Comparison of ENCODE assay signal across 10 cellular contexts in the genomic region with DNA sequence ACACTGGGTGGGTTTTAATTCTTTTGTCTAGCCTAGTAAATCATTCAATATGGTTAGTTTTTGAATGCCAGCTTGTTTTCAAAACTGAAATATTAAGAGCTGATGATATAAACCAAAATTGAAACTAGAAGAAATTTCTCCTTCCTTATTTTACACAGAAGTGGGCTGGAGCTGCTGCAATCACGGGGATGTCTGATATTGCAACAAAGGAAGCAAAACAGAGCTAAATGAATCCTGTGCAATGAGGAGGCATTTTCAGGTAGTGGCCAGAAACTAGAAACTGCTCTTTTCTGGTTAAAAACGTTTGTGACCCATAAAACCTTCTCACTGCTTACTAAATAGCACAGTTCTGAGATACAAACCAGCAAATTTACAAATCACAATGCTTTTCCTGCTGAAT. TPM values are rescaled to one million over a fixed set of nuclear protein-coding genes. Genes with fewer than 3 reads are reported as not detected.
DNase-seq lines count a peak whose midpoint lies in the region; ATAC-seq and TF ChIP-seq lines count a peak whose summit lies in the region.
"Had no signal": no experiment of that assay in that cellular context is flagged by ENCODE, and none has a peak within 500 bp of the region (broad histone marks: within the 10 kb centered on the region; RNA-seq: fewer than 3 reads in every experiment).

No MANE protein-coding gene starts in this region.

- peaks cover 0 to 16% (median 3%) of the 10 kb centered on the region in 5 donors for H3K27me3 Mint-ChIP-seq in naive thymus-derived CD4-positive, alpha-beta T cell

- H3K9me2 ChIP-seq in MM.1S (replicated peaks; ENCODE audit: insufficient read depth, low read length), result no peaks in the 10 kb centered on the region

- CTCF ChIA-PET in naive thymus-derived CD4-positive, alpha-beta T cell (lab: Charles Lee), result no interaction called here

- H4K20me1 ChIP-seq in MM.1S (ENCODE audit: insufficient read depth, low read length), result no peaks in the 10 kb centered on the region

- intact Hi-C loops in naive thymus-derived CD4-positive, alpha-beta T cell (cut with micrococcal nuclease), result no loop called here
- intact Hi-C loops in sigmoid colon (cut with DNase I), result no loop called here

- peaks cover 0 to 7% (median 3%) of the 10 kb centered on the region in 11 donors for H3K9me3 Mint-ChIP-seq in naive thymus-derived CD4-positive, alpha-beta T cell

- no peak overlapping the region for H3K9ac ChIP-seq in MM.1S (ENCODE audit: low read length)

- no peak for TF ChIP-seq POLR2A in sigmoid colon (IDR thresholded peaks at IDR 0.05)

- no peaks in the 10 kb centered on the region for H3K9me3 ChIP-seq in MM.1S (replicated peaks; ENCODE audit: insufficient read depth, low read length)
- no peaks in the 10 kb centered on the region for H3K9me3 ChIP-seq in naive thymus-derived CD4-positive, alpha-beta T cell (ENCODE audit: control insufficient read depth in 2 of 3, low read length in 3 of 3)
- H3K9me3 ChIP-seq in sigmoid colon, result no peaks in the 10 kb centered on the region
- H3K9me3 ChIP-seq: adrenal gland had no signal

- ATAC-seq in GM19035 (IDR thresholded peaks at IDR 0.05; ENCODE audit: unreplicated experiment) (peak; percentile 85), HG02759 (IDR thresholded peaks at IDR 0.05; ENCODE audit: unreplicated experiment) (peak; percentile 97), foreskin keratinocyte (no peak)
- peak; percentile 71 for ATAC-seq in naive thymus-derived CD4-positive, alpha-beta T cell
- ATAC-seq: K562 had no signal

- H3K4me3 ChIP-seq in MM.1S (ENCODE audit: low read length) (no peak overlapping the region), sigmoid colon (no peak overlapping the region)
- no peak overlapping the region for H3K4me3 ChIP-seq in naive thymus-derived CD4-positive, alpha-beta T cell (ENCODE audit: low read length)
- H3K4me3 ChIP-seq: adrenal gland, K562 had no signal

- no peaks in the 10 kb centered on the region for H3K36me3 Mint-ChIP-seq in naive thymus-derived CD4-positive, alpha-beta T cell

- H2AFZ ChIP-seq in MM.1S (ENCODE audit: low read length), result no peak overlapping the region

- 30 to 36% methylated on average over 2 of the region's 2 CpGs for WGBS in sigmoid colon, 2 donors

- no peaks in the 10 kb centered on the region for H3K79me2 ChIP-seq in MM.1S (ENCODE audit: low read length)

- no peak for TF ChIP-seq CTCF in MM.1S (IDR thresholded peaks at IDR 0.05; ENCODE audit: low read length)
- no peak for TF ChIP-seq CTCF in foreskin keratinocyte (conservative IDR thresholded peaks at IDR 0.05)
- no peak for TF ChIP-seq CTCF in sigmoid colon (IDR thresholded peaks at IDR 0.05)

- H3K27ac Mint-ChIP-seq in naive thymus-derived CD4-positive, alpha-beta T cell, result no peak overlapping the region

- POLR2A ChIA-PET in naive thymus-derived CD4-positive, alpha-beta T cell (lab: Charles Lee), result no interaction called here

- no peaks in the 10 kb centered on the region for H3K4me1 Mint-ChIP-seq in naive thymus-derived CD4-positive, alpha-beta T cell

- H3K27me3 ChIP-seq in MM.1S (replicated peaks; ENCODE audit: insufficient read depth, low read length), result no peaks in the 10 kb centered on the region
- peaks cover 0 to 3% of the 10 kb centered on the region in 2 donors for H3K27me3 ChIP-seq in naive thymus-derived CD4-positive, alpha-beta T cell (ENCODE audit: control insufficient read depth in 2 of 2, insufficient read depth in 2 of 2, low read length in 2 of 2)
- H3K27me3 ChIP-seq in foreskin keratinocyte, result no peaks in the 10 kb centered on the region
- H3K27me3 ChIP-seq in sigmoid colon, result no peaks in the 10 kb centered on the region
- H3K27me3 ChIP-seq: adrenal gland had no signal

- no peak overlapping the region for H3K4me3 Mint-ChIP-seq in naive thymus-derived CD4-positive, alpha-beta T cell

- H3F3A ChIP-seq in MM.1S (ENCODE audit: insufficient read depth, low read length), result peaks cover 10% of the 10 kb centered on the region; the same call in 1 of the 2 replicates

- H3K4me1 ChIP-seq in MM.1S (ENCODE audit: low read length) (peaks cover 13% of the 10 kb centered on the region; the same call in 1 of the 2 replicates), foreskin keratinocyte (no peaks in the 10 kb centered on the region), sigmoid colon (peaks cover 0 to 4% (median 0%) of the 10 kb centered on the region in 4 donors)
- H3K4me1 ChIP-seq in naive thymus-derived CD4-positive, alpha-beta T cell (ENCODE audit: control insufficient read depth in 2 of 2, insufficient read depth in 2 of 2, low read length in 2 of 2), result no peaks in the 10 kb centered on the region
- H3K4me1 ChIP-seq: adrenal gland had no signal

- DNase-seq in MM.1S (peak; percentile 40), OCI-M2 (lab: John Stamatoyannopoulos, UW; ENCODE audit: unreplicated experiment) (no peak), foreskin keratinocyte (no peak), ecto neural progenitor cell (ENCODE audit: low spot score) (no peak), sigmoid colon (no peak)
- DNase-seq in naive thymus-derived CD4-positive, alpha-beta T cell, result no peak

- TF ChIP-seq EP300 in sigmoid colon (IDR thresholded peaks at IDR 0.05), result no peak

- H3K27ac ChIP-seq in MM.1S (ENCODE audit: low read length), result no peak overlapping the region
- H3K27ac ChIP-seq in naive thymus-derived CD4-positive, alpha-beta T cell (ENCODE audit: low read depth, low read length), result no peak overlapping the region
- H3K27ac ChIP-seq in foreskin keratinocyte, result no peak overlapping the region
- H3K27ac ChIP-seq in sigmoid colon, result peak overlapping the region in 2 of 4 donors; percentile 23 to 32

- peak overlapping the region; percentile 29 for H3K4me2 ChIP-seq in MM.1S (ENCODE audit: low read depth, low read length)

- H3K36me3 ChIP-seq in MM.1S (replicated peaks; ENCODE audit: insufficient read depth, low read length), result no peaks in the 10 kb centered on the region
- H3K36me3 ChIP-seq in naive thymus-derived CD4-positive, alpha-beta T cell (ENCODE audit: control insufficient read depth in 2 of 3, insufficient read depth in 3 of 3, low read length in 3 of 3), result no peaks in the 10 kb centered on the region
- H3K36me3 ChIP-seq in sigmoid colon, result no peaks in the 10 kb centered on the region
- H3K36me3 ChIP-seq: adrenal gland had no signal

RNA-seq across cellular contexts. Expression of a gene that starts 16.1 kb away (rescaled TPM):
- 10 to 100 TPM in 1 of 5 experiments, 1 to 10 TPM in 1, under 1 TPM in 2, not detected in 1; 0.16 to 32.2 (median 2.1) TPM for total RNA-seq in naive thymus-derived CD4-positive, alpha-beta T cell
- not detected for polyA plus RNA-seq in naive thymus-derived CD4-positive, alpha-beta T cell
- 0.32 and 0.58 TPM in 2 replicates for total RNA-seq in foreskin keratinocyte
- 0.01 and 0.12 TPM in 2 replicates for polyA plus RNA-seq in foreskin keratinocyte
- total RNA-seq in sigmoid colon, result 10 to 100 TPM; 18.7 to 29.9 (median 25.4) TPM
- 1 to 10 TPM in 2 of 3 donors, under 1 TPM in 1; 0.92 to 2.9 (median 1.8) TPM for polyA plus RNA-seq in sigmoid colon
